ENCODE assay signal across 15 cellular contexts in the genomic region with DNA sequence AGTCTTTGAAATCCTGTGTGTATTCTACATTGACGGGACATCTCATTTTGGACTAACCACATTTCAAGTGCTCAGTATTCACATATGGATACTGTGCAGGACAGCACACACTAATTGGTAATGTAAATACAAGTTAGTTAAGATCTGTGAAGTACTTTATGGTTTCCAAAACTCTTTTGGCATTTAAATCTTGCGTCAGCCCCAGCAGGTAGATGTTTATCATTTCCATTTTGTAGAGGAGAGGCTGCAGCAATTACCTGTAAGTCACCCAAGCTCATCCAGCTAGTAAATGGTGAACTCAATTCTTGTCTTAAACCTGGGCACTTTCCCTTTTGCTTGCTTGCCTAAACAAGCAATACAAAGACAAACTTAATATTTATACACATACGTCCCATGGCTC. TPM values are rescaled to one million over a fixed set of nuclear protein-coding genes. Genes with fewer than 3 reads are reported as not detected.
DNase-seq lines count a peak whose midpoint lies in the region; ATAC-seq, FAIRE-seq and TF ChIP-seq lines count a peak whose summit lies in the region.
"Had no signal": no experiment of that assay in that cellular context is flagged by ENCODE, and none has a peak within 500 bp of the region (broad histone marks: within the 10 kb centered on the region; RNA-seq: fewer than 3 reads in every experiment).

No MANE protein-coding gene starts in this region.

- H3K4me2 ChIP-seq in DOHH2 (ENCODE audit: low read length) = peak overlapping the region; percentile 81

- CTCF ChIA-PET in Calu3 (lab: Charles Lee) = interaction anchor here (4.1 kb wide), 1 partner anchor 17 kb away, joined by 27 read pairs; no protein-coding TSS in a partner anchor

- H3K36me3 Mint-ChIP-seq in CD4-positive, CD25-positive, alpha-beta regulatory T cell = peaks cover 3% of the 10 kb centered on the region
- peaks cover 2% of the 10 kb centered on the region for H3K36me3 Mint-ChIP-seq in activated naive CD8-positive, alpha-beta T cell treated with anti-CD3 and anti-CD28 coated beads, Interleukin-2, amount 10 ng/mL, durations not matched to agents 7 days and 5 days
- H3K36me3 Mint-ChIP-seq in neural crest cell (ENCODE audit: low read depth) = no peaks in the 10 kb centered on the region
- H3K36me3 Mint-ChIP-seq in Calu3 (ENCODE audit: insufficient read depth, unreplicated experiment) = peaks cover 23% of the 10 kb centered on the region

- no peak for FAIRE-seq in kidney (lab: Jason Lieb, UNC)
- FAIRE-seq: HTR-8/SVneo had no signal

- H3K9ac ChIP-seq in kidney (ENCODE audit: low read length in 2 of 2) = no peak overlapping the region

- DNase-seq in CD4-positive, CD25-positive, alpha-beta regulatory T cell = no peak
- no peak for DNase-seq in activated naive CD8-positive, alpha-beta T cell treated with anti-CD3 and anti-CD28 coated beads, Interleukin-2, amount 10 ng/mL, durations not matched to agents 7 days and 5 days
- DNase-seq in neural crest cell (ENCODE audit: low read depth, low spot score) (no peak), Calu3 (no peak), lower lobe of right lung (no peak), kidney (no peak)
- DNase-seq: activated gamma-delta T cell treated with Interleukin-2 at 50 U/mL for 16 hours, left cardiac atrium, MV-4-11, NCI-H2171 treated with DMSO at 0.1 percent for 48 hours, testis had no signal

- TF ChIP-seq CTCF in DOHH2 (IDR thresholded peaks at IDR 0.05; ENCODE audit: low read depth, low read length, poor library complexity, severe bottlenecking) (no peak), neural crest cell (conservative IDR thresholded peaks at IDR 0.05) (no peak), Calu3 (IDR thresholded peaks at IDR 0.05; ENCODE audit: unreplicated experiment) (no peak), lower lobe of right lung (IDR thresholded peaks at IDR 0.05) (no peak), kidney (IDR thresholded peaks at IDR 0.05; ENCODE audit: borderline replicate concordance, extremely low read depth, insufficient read depth) (no peak)

- POLR2A ChIA-PET in activated naive CD8-positive, alpha-beta T cell treated with anti-CD3 and anti-CD28 coated beads, Interleukin-2, amount 10 ng/mL, durations not matched to agents 7 days and 5 days (lab: Charles Lee) = interaction anchor here (0.6 to 2.7 kb wide), 2 partner anchors 65 to 228 kb away, joined by 4 to 9 read pairs; no protein-coding TSS in a partner anchor

- no peak for ATAC-seq in CD4-positive, CD25-positive, alpha-beta regulatory T cell (ENCODE audit: low read depth in 2 of 2)
- no peak for ATAC-seq in activated naive CD8-positive, alpha-beta T cell treated with anti-CD3 and anti-CD28 coated beads, Interleukin-2, amount 10 ng/mL, durations not matched to agents 7 days and 5 days (ENCODE audit: low read depth)
- no peak for ATAC-seq in lower lobe of right lung
- ATAC-seq in GM18511 (IDR thresholded peaks at IDR 0.05; ENCODE audit: unreplicated experiment) = no peak
- ATAC-seq: activated CD4-positive, CD25-positive, alpha-beta regulatory T cell treated with anti-CD3 and anti-CD28 coated beads, Interleukin-2, amount 50 U/mL, for 24 hours had no signal

- peak overlapping the region; percentile 92 for H3K4me3 ChIP-seq in CD4-positive, CD25-positive, alpha-beta regulatory T cell (ENCODE audit: low read depth, low read length)
- peak overlapping the region; percentile 90 for H3K4me3 ChIP-seq in DOHH2 (ENCODE audit: low read length)
- no peak overlapping the region for H3K4me3 ChIP-seq in lower lobe of right lung
- no peak overlapping the region for H3K4me3 ChIP-seq in kidney (ENCODE audit: low read length in 2 of 2)

- BruUV-seq in Calu3 (replicated peaks; lab: Mats Ljungman, UMichigan) = no TSS peak

- H3K27ac ChIP-seq in CD4-positive, CD25-positive, alpha-beta regulatory T cell (ENCODE audit: insufficient read depth, low read length, poor library complexity, severe bottlenecking) = no peak overlapping the region
- H3K27ac ChIP-seq in DOHH2 (ENCODE audit: low read depth, low read length) = peak overlapping the region; percentile 99
- no peak overlapping the region for H3K27ac ChIP-seq in lower lobe of right lung
- H3K27ac ChIP-seq in kidney (ENCODE audit: low read depth in 2 of 2, low read length in 2 of 2) = no peak overlapping the region

- H3F3A ChIP-seq in DOHH2 (ENCODE audit: control insufficient read depth, insufficient read depth) = peaks cover 33% of the 10 kb centered on the region

- H3K4me1 ChIP-seq in CD4-positive, CD25-positive, alpha-beta regulatory T cell (ENCODE audit: control insufficient read depth, insufficient read depth, low read length, poor library complexity, severe bottlenecking) = peaks cover 37% of the 10 kb centered on the region
- H3K4me1 ChIP-seq in DOHH2 (ENCODE audit: control insufficient read depth, low read length) (peaks cover 84% of the 10 kb centered on the region), lower lobe of right lung (peaks cover 42% of the 10 kb centered on the region), kidney (ENCODE audit: control insufficient read depth in 1 of 2, insufficient read depth in 1 of 2, low read depth in 1 of 2, low read length in 2 of 2) (peaks cover 4 to 15% of the 10 kb centered on the region in 2 donors)

- H3K27me3 ChIP-seq in CD4-positive, CD25-positive, alpha-beta regulatory T cell (ENCODE audit: control insufficient read depth, insufficient read depth, low read length) = peaks cover 2% of the 10 kb centered on the region
- H3K27me3 ChIP-seq in DOHH2 (ENCODE audit: control insufficient read depth, low read length) (no peaks in the 10 kb centered on the region), lower lobe of right lung (ENCODE audit: low read depth) (no peaks in the 10 kb centered on the region)
- H3K27me3 ChIP-seq: testis had no signal

- peaks cover 21 to 43% (median 36%) of the 10 kb centered on the region in 4 donors for H3K4me1 Mint-ChIP-seq in CD4-positive, CD25-positive, alpha-beta regulatory T cell
- H3K4me1 Mint-ChIP-seq in activated naive CD8-positive, alpha-beta T cell treated with anti-CD3 and anti-CD28 coated beads, Interleukin-2, amount 10 ng/mL, durations not matched to agents 7 days and 5 days = peaks cover 31% of the 10 kb centered on the region
- H3K4me1 Mint-ChIP-seq in neural crest cell (peaks cover 27% of the 10 kb centered on the region), Calu3 (ENCODE audit: low read depth, unreplicated experiment) (peaks cover 27% of the 10 kb centered on the region)

- intact Hi-C loops in Calu3 (cut with micrococcal nuclease; ENCODE audit: unreplicated experiment) = no loop called here
- intact Hi-C loops in lower lobe of right lung (cut with DNase I) = no loop called here
- intact Hi-C loops in kidney (cut with DNase I) = no loop called here

- peaks cover 5% of the 10 kb centered on the region; the same call in 1 of the 2 replicates for H4K20me1 ChIP-seq in DOHH2 (ENCODE audit: control insufficient read depth, insufficient read depth, low read depth, low read length)

- H3K79me2 ChIP-seq in DOHH2 (ENCODE audit: control insufficient read depth, low read length) = peaks cover 64% of the 10 kb centered on the region

- no peaks in the 10 kb centered on the region for H3K9me3 ChIP-seq in CD4-positive, CD25-positive, alpha-beta regulatory T cell (ENCODE audit: control insufficient read depth in 2 of 2, low read length in 2 of 2)
- H3K9me3 ChIP-seq in DOHH2 (ENCODE audit: control insufficient read depth, insufficient read depth, low read length) (no peaks in the 10 kb centered on the region), lower lobe of right lung (no peaks in the 10 kb centered on the region), kidney (ENCODE audit: control insufficient read depth in 1 of 2, low read length in 2 of 2) (no peaks in the 10 kb centered on the region)
- H3K9me3 ChIP-seq: testis had no signal

- no peaks in the 10 kb centered on the region for H3K36me3 ChIP-seq in CD4-positive, CD25-positive, alpha-beta regulatory T cell (ENCODE audit: control insufficient read depth, insufficient read depth, low read length)
- H3K36me3 ChIP-seq in DOHH2 (ENCODE audit: control insufficient read depth, low read length) = peaks cover 39% of the 10 kb centered on the region
- peaks cover 3% of the 10 kb centered on the region for H3K36me3 ChIP-seq in lower lobe of right lung
- H3K36me3 ChIP-seq in kidney (ENCODE audit: control insufficient read depth in 1 of 2, insufficient read depth in 2 of 2, low read length in 2 of 2) = no peaks in the 10 kb centered on the region

- H3K4me3 Mint-ChIP-seq in CD4-positive, CD25-positive, alpha-beta regulatory T cell = peak overlapping the region in 3 of 4 donors; percentile 68 to 93 (median 89)
- peak overlapping the region; percentile 15 for H3K4me3 Mint-ChIP-seq in activated naive CD8-positive, alpha-beta T cell treated with anti-CD3 and anti-CD28 coated beads, Interleukin-2, amount 10 ng/mL, durations not matched to agents 7 days and 5 days
- H3K4me3 Mint-ChIP-seq in neural crest cell (peak overlapping the region; percentile 27), Calu3 (ENCODE audit: low read depth, unreplicated experiment) (no peak overlapping the region)

- no peaks in the 10 kb centered on the region for H3K9me2 ChIP-seq in DOHH2 (replicated peaks; ENCODE audit: control insufficient read depth, low read length)

- H3K9me3 Mint-ChIP-seq in CD4-positive, CD25-positive, alpha-beta regulatory T cell = no peaks in the 10 kb centered on the region
- H3K9me3 Mint-ChIP-seq in activated naive CD8-positive, alpha-beta T cell treated with anti-CD3 and anti-CD28 coated beads, Interleukin-2, amount 10 ng/mL, durations not matched to agents 7 days and 5 days = no peaks in the 10 kb centered on the region
- H3K9me3 Mint-ChIP-seq in neural crest cell (no peaks in the 10 kb centered on the region), Calu3 (ENCODE audit: low read depth, unreplicated experiment) (no peaks in the 10 kb centered on the region)

- H3K27ac Mint-ChIP-seq in CD4-positive, CD25-positive, alpha-beta regulatory T cell = peak overlapping the region; percentile 35 to 100 (median 78)
- H3K27ac Mint-ChIP-seq in activated naive CD8-positive, alpha-beta T cell treated with anti-CD3 and anti-CD28 coated beads, Interleukin-2, amount 10 ng/mL, durations not matched to agents 7 days and 5 days = no peak overlapping the region
- H3K27ac Mint-ChIP-seq in neural crest cell (ENCODE audit: unreplicated experiment) = no peak overlapping the region
- no peak overlapping the region for H3K27ac Mint-ChIP-seq in Calu3 (ENCODE audit: unreplicated experiment)

- H3K27me3 Mint-ChIP-seq in CD4-positive, CD25-positive, alpha-beta regulatory T cell = peaks cover 20% of the 10 kb centered on the region
- H3K27me3 Mint-ChIP-seq in activated naive CD8-positive, alpha-beta T cell treated with anti-CD3 and anti-CD28 coated beads, Interleukin-2, amount 10 ng/mL, durations not matched to agents 7 days and 5 days = no peaks in the 10 kb centered on the region
- H3K27me3 Mint-ChIP-seq in neural crest cell (ENCODE audit: low read depth) = peaks cover 33% of the 10 kb centered on the region
- peaks cover 28% of the 10 kb centered on the region for H3K27me3 Mint-ChIP-seq in Calu3 (ENCODE audit: unreplicated experiment)

RNA-seq across cellular contexts. Expression of gene NAGK, which starts 1.6 kb away (rescaled TPM):
- 89.0 TPM for total RNA-seq in CD4-positive, CD25-positive, alpha-beta regulatory T cell
- 10 to 100 TPM; 63.8 to 81.3 (median 80.3) TPM for polyA plus RNA-seq in CD4-positive, CD25-positive, alpha-beta regulatory T cell
- total RNA-seq in activated naive CD8-positive, alpha-beta T cell treated with anti-CD3 and anti-CD28 coated beads, Interleukin-2, amount 10 ng/mL, durations not matched to agents 7 days and 5 days = 10 to 100 TPM; 87.1 to 93.3 TPM
- total RNA-seq in neural crest cell (51.9 and 70.3 TPM in 2 replicates), Calu3 (2022) (63.2 and 75.0 TPM in 2 replicates), lower lobe of right lung (150 TPM), kidney (113 TPM)
- 102 TPM for polyA plus RNA-seq in kidney (ENCODE audit: insufficient read depth, low read depth, low replicate concordance)

Comparison
In these comparisons a context has a peak if more than half of its experiments do, and no peak if none do; other contexts are left out.
1. H3K4me3 ChIP-seq: peak in CD4-positive, CD25-positive, alpha-beta regulatory T cell (single experiment) and DOHH2 (single experiment); none in lower lobe of right lung (single experiment) and kidney (0 of 2).
2. H3K27ac Mint-ChIP-seq: peak in CD4-positive, CD25-positive, alpha-beta regulatory T cell (3 of 3); none in activated naive CD8-positive, alpha-beta T cell treated with anti-CD3 and anti-CD28 coated beads, Interleukin-2, amount 10 ng/mL, durations not matched to agents 7 days and 5 days (single experiment), neural crest cell (single experiment) and Calu3 (single experiment).